Comparison of ENCODE assay signal across 16 cellular contexts in genomic region chr1:24551910-24552571, GRCh38. TPM values are rescaled to one million over a fixed set of nuclear protein-coding genes. Genes with fewer than 3 reads are reported as not detected.
DNase-seq lines count a peak whose midpoint lies in the region; ATAC-seq and TF ChIP-seq lines count a peak whose summit lies in the region.
"Had no signal": no experiment of that assay in that cellular context is flagged by ENCODE, and none has a peak within 500 bp of the region (broad histone marks: within the 10 kb centered on the region; RNA-seq: fewer than 3 reads in every experiment).

No MANE protein-coding gene starts in this region.

- H3K27me3 ChIP-seq in WERI-Rb-1 (ENCODE audit: insufficient read depth, low read depth, severe bottlenecking) = no peaks in the 10 kb centered on the region
- H3K27me3 ChIP-seq in upper lobe of right lung = peaks cover 14% of the 10 kb centered on the region

- in situ Hi-C loops in ACHN (cut with HindIII; ENCODE audit: low pct_ligation_motif_present, low pct_unique_long_range_greater_than_20kb, low sequenced_read_pairs) = no loop called here

- H3K4me1 ChIP-seq in upper lobe of right lung = no peaks in the 10 kb centered on the region
- H3K4me1 ChIP-seq: SJCRH30 had no signal

- peaks cover 15% of the 10 kb centered on the region for H3K4me1 Mint-ChIP-seq in activated naive CD4-positive, alpha-beta T cell treated with anti-CD3 and anti-CD28 coated beads, Interleukin-2, amount 50 U/mL, for 24 hours

- H3K36me3 ChIP-seq in WERI-Rb-1 = no peaks in the 10 kb centered on the region
- no peaks in the 10 kb centered on the region for H3K36me3 ChIP-seq in upper lobe of right lung
- H3K36me3 ChIP-seq: SJCRH30, transverse colon had no signal

- ATAC-seq in left lobe of liver = peak; percentile 69
- no peak for ATAC-seq in upper lobe of right lung
- ATAC-seq in GM19455 (IDR thresholded peaks at IDR 0.05; ENCODE audit: unreplicated experiment) = no peak

- H3K9me3 ChIP-seq in WERI-Rb-1 (ENCODE audit: severe bottlenecking) (peaks cover 4% of the 10 kb centered on the region), upper lobe of right lung (no peaks in the 10 kb centered on the region)
- H3K9me3 ChIP-seq: SJCRH30, transverse colon had no signal

- H3K27ac ChIP-seq in WERI-Rb-1 (peak overlapping the region; percentile 93), upper lobe of right lung (no peak overlapping the region)
- H3K27ac ChIP-seq: epithelial cell of prostate, SJCRH30, skin epidermis, transverse colon had no signal

- DNase-seq in activated naive CD4-positive, alpha-beta T cell treated with Interleukin-2 at 50 U/mL for 16 hours = no peak
- DNase-seq in WERI-Rb-1 (peak; percentile 93), left lobe of liver (ENCODE audit: low spot score) (peak; percentile 58), upper lobe of right lung (peak; percentile 44), ACHN (no peak), NCI-H69 (lab: John Stamatoyannopoulos, UW) (no peak)
- DNase-seq: activated B cell treated with CpG ODN at 0.5 μM for 24 hours; activated T-cell treated with anti-CD3 and anti-CD28 coated beads, Interleukin-2, amount 50 U/mL, for 48 hours; DMS79 treated with DMSO at 0.1 percent for 48 hours; NCI-H2171 treated with DMSO at 0.1 percent for 48 hours; SJCRH30 had no signal

- intact Hi-C loops in upper lobe of right lung (cut with DNase I) = no loop called here

- H3K4me3 ChIP-seq in WERI-Rb-1 (ENCODE audit: low read depth, low read length) (peak overlapping the region; percentile 38), upper lobe of right lung (no peak overlapping the region)
- H3K4me3 ChIP-seq: SJCRH30, skin epidermis, transverse colon had no signal

- no peak overlapping the region for H3K4me3 Mint-ChIP-seq in activated naive CD4-positive, alpha-beta T cell treated with anti-CD3 and anti-CD28 coated beads, Interleukin-2, amount 50 U/mL, for 24 hours
- H3K4me3 Mint-ChIP-seq: activated B cell treated with CpG ODN at 0.5 μM for 24 hours had no signal

- no peak for TF ChIP-seq CTCF in WERI-Rb-1 (IDR thresholded peaks at IDR 0.05; ENCODE audit: low read depth, low read length)
- no peak for TF ChIP-seq CTCF in upper lobe of right lung (IDR thresholded peaks at IDR 0.05)

- peak overlapping the region; percentile 48 for H3K27ac Mint-ChIP-seq in activated naive CD4-positive, alpha-beta T cell treated with anti-CD3 and anti-CD28 coated beads, Interleukin-2, amount 50 U/mL, for 24 hours
- H3K27ac Mint-ChIP-seq: activated B cell treated with CpG ODN at 0.5 μM for 24 hours had no signal

- no peaks in the 10 kb centered on the region for H3K9me3 Mint-ChIP-seq in activated naive CD4-positive, alpha-beta T cell treated with anti-CD3 and anti-CD28 coated beads, Interleukin-2, amount 50 U/mL, for 24 hours
- H3K9me3 Mint-ChIP-seq: activated B cell treated with CpG ODN at 0.5 μM for 24 hours had no signal

- H3K36me3 Mint-ChIP-seq in activated naive CD4-positive, alpha-beta T cell treated with anti-CD3 and anti-CD28 coated beads, Interleukin-2, amount 50 U/mL, for 24 hours = no peaks in the 10 kb centered on the region

- H3K27me3 Mint-ChIP-seq in activated naive CD4-positive, alpha-beta T cell treated with anti-CD3 and anti-CD28 coated beads, Interleukin-2, amount 50 U/mL, for 24 hours = no peaks in the 10 kb centered on the region

RNA-seq across cellular contexts. Expression of gene NCMAP, which starts 3.8 kb away (rescaled TPM):
- total RNA-seq in left lobe of liver (1.0 TPM), upper lobe of right lung (10.7 TPM)
- total RNA-seq: activated B cell treated with CpG ODN at 0.5 μM for 24 hours, SJCRH30 had no signal

RNA-seq across cellular contexts. Expression of gene RCAN3, which starts 49.4 kb away (rescaled TPM):
- 2.9 TPM for total RNA-seq in left lobe of liver
- 11.3 TPM for total RNA-seq in upper lobe of right lung

Comparison
In these comparisons a context has a peak if more than half of its experiments do, and no peak if none do; other contexts are left out.
1. DNase-seq: peak in WERI-Rb-1 (single experiment), left lobe of liver (single experiment) and upper lobe of right lung (single experiment); none in activated naive CD4-positive, alpha-beta T cell treated with Interleukin-2 at 50 U/mL for 16 hours (single experiment), ACHN (single experiment) and NCI-H69 (single experiment).